8 cellular contexts compared by ENCODE assay signal in the genomic region with DNA sequence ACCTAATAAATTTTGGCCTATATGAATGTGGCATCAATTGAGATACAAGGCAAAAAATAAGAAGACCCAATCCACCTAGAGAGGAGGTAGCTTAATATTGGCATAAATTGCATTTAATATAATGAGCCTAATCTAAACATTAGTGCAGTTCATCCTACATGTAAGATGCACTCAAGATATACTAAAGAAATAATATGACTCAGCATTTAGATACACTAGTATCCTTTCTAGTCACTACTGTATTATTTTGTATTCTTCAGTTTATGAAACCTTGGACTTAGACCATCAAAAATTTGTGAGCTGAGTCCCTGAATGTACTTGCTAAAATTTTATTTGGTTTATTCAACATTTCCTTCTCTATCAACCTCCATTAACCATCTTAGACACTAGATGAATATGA.
"Had no signal": no experiment of that assay in that cellular context is flagged by ENCODE, and none has a peak within 500 bp of the region (broad histone marks: within the 10 kb centered on the region; RNA-seq: fewer than 3 reads in every experiment).

No MANE protein-coding gene starts in this region.

- H3K4me3 ChIP-seq: GM12878 had no signal

- DNase-seq: GDM1, GF-D8 had no signal

- ATAC-seq: GM12878 had no signal

- FAIRE-seq: G401.6, GM12878, GM12891, GM12892, GM18507, GM19239 had no signal
